Comparison of ENCODE assay signal across 8 cellular contexts in genomic region chr11:57425565-57426438, GRCh38. TPM values are rescaled to one million over a fixed set of nuclear protein-coding genes. Genes with fewer than 3 reads are reported as not detected.
DNase-seq lines count a peak whose midpoint lies in the region; ATAC-seq and TF ChIP-seq lines count a peak whose summit lies in the region.

No MANE protein-coding gene starts in this region.

- POLR2A ChIA-PET in WTC11 (lab: Charles Lee) = interaction anchor here (0.6 kb wide), 2 partner anchors 76 to 226 kb away, joined by 3 read pairs; no protein-coding TSS in a partner anchor

- DNase-seq in ELF-1 (ENCODE audit: low read depth, low spot score) = peak; percentile 18
- DNase-seq in WTC11 (ENCODE audit: low spot score) = no peak
- DNase-seq in esophagus muscularis mucosa (ENCODE audit: extremely low spot score) = peak; percentile 93
- no peak for DNase-seq in neural crest cell (ENCODE audit: low read depth, low spot score)
- DNase-seq in GOT3 (lab: John Stamatoyannopoulos, UW) = no peak
- no peak for DNase-seq in NCI-H1105 treated with DMSO at 0.1 percent for 48 hours (lab: John Stamatoyannopoulos, UW)
- DNase-seq in amniotic stem cell (lab: John Stamatoyannopoulos, UW) = no peak

- peaks cover 0 to 27% (median 18%) of the 10 kb centered on the region in 4 donors for H3K36me3 ChIP-seq in esophagus muscularis mucosa

- H3K9me3 ChIP-seq in esophagus muscularis mucosa = no peaks in the 10 kb centered on the region

- H3K4me1 ChIP-seq in esophagus muscularis mucosa = peaks cover 59 to 70% (median 64%) of the 10 kb centered on the region in 4 donors

- ATAC-seq in WTC11 (no peak), GM21723 (IDR thresholded peaks at IDR 0.05; ENCODE audit: unreplicated experiment) (no peak)

- H3K4me3 Mint-ChIP-seq in WTC11 (peak overlapping the region; percentile 72), neural crest cell (peak overlapping the region; percentile 87)

- TF ChIP-seq CTCF in WTC11 (IDR thresholded peaks at IDR 0.05) (no peak), esophagus muscularis mucosa (IDR thresholded peaks at IDR 0.05) (no peak), neural crest cell (conservative IDR thresholded peaks at IDR 0.05) (no peak)

- H3K27ac ChIP-seq in esophagus muscularis mucosa (replicated peaks in 1 of 4) = peak overlapping the region; percentile 98 to 99 (median 98)

- H3K9me3 Mint-ChIP-seq in WTC11 (no peaks in the 10 kb centered on the region), neural crest cell (no peaks in the 10 kb centered on the region)

- TF ChIP-seq EP300 in esophagus muscularis mucosa (IDR thresholded peaks at IDR 0.05) = no peak

- H3K4me3 ChIP-seq in esophagus muscularis mucosa = peak overlapping the region; percentile 60 to 67 (median 62)

- H3K4me1 Mint-ChIP-seq in WTC11 = peaks cover 27% of the 10 kb centered on the region
- peaks cover 36% of the 10 kb centered on the region for H3K4me1 Mint-ChIP-seq in neural crest cell

- no peak for TF ChIP-seq POLR2A in esophagus muscularis mucosa (IDR thresholded peaks at IDR 0.05; ENCODE audit: low read depth)

- CTCF ChIA-PET in WTC11 (lab: Charles Lee) = interaction anchor here (0.6 to 4.2 kb wide), 13 partner anchors 10 to 179 kb away, joined by 3 to 26 read pairs (median 4); no protein-coding TSS in a partner anchor

- no peaks in the 10 kb centered on the region for H3K27me3 ChIP-seq in esophagus muscularis mucosa

- 30% methylated on average over 12 of the region's 15 CpGs for WGBS in esophagus muscularis mucosa

- peaks cover 15% of the 10 kb centered on the region for H3K36me3 Mint-ChIP-seq in WTC11
- peaks cover 3% of the 10 kb centered on the region for H3K36me3 Mint-ChIP-seq in neural crest cell (ENCODE audit: low read depth)

- H3K27ac Mint-ChIP-seq in WTC11 = no peak overlapping the region
- peak overlapping the region; percentile 82 for H3K27ac Mint-ChIP-seq in neural crest cell (ENCODE audit: unreplicated experiment)

- intact Hi-C loops in esophagus muscularis mucosa (cut with DNase I) = no loop called here

- H3K27me3 Mint-ChIP-seq in WTC11 (ENCODE audit: low read depth) (peaks cover 38% of the 10 kb centered on the region), neural crest cell (ENCODE audit: low read depth) (peaks cover 16% of the 10 kb centered on the region)

TF ChIP-seq in WTC11, 78 proteins besides CTCF, POLR2A, EP300 and RAD21:
- TF ChIP-seq CDX4 (CRISPR knock-in tag; IDR thresholded peaks at IDR 0.05; ENCODE audit: borderline replicate concordance) (no peak), ZNF219 (CRISPR knock-in tag; IDR thresholded peaks at IDR 0.05; ENCODE audit: borderline replicate concordance) (no peak), KAT7 (CRISPR knock-in tag; IDR thresholded peaks at IDR 0.05; ENCODE audit: borderline replicate concordance) (no peak), EMX1 (CRISPR knock-in tag; IDR thresholded peaks at IDR 0.05) (no peak), ARID4B (CRISPR knock-in tag; IDR thresholded peaks at IDR 0.05; ENCODE audit: borderline replicate concordance) (no peak)
TF ChIP-seq in WTC11: peak in this region for 0.

RNA-seq across cellular contexts. Expression of gene SLC43A3, which starts 1.1 kb away (rescaled TPM):
- total RNA-seq in WTC11 (2021) = 22.6 to 25.8 TPM (median 25.3 TPM) in 3 replicates
- 10 to 100 TPM; 26.6 to 90.4 (median 77.0) TPM for total RNA-seq in esophagus muscularis mucosa
- 52.9 and 53.7 TPM in 2 replicates for total RNA-seq in neural crest cell

RNA-seq across cellular contexts. Expression of gene RTN4RL2, which starts 34.5 kb away (rescaled TPM):
- total RNA-seq in WTC11 (2021) (13.8 to 15.5 TPM (median 14.3 TPM) in 3 replicates), esophagus muscularis mucosa (1 to 10 TPM in 1 of 4 donors, under 1 TPM in 2, not detected in 1; 0.33 to 1.1 (median 0.91) TPM), neural crest cell (2.4 and 3.4 TPM in 2 replicates)

RNA-seq across cellular contexts. Expression of gene PRG2, which starts 35.4 kb away (rescaled TPM):
- 0.57 to 0.60 TPM in 2 of 3 replicates, not detected in the other for total RNA-seq in WTC11 (2021)
- under 1 TPM in 1 of 4 donors, not detected in 3; 0.33 TPM for total RNA-seq in esophagus muscularis mucosa
- total RNA-seq in neural crest cell = 0.23 TPM in 1 of 2 replicates, not detected in the other

RNA-seq across cellular contexts. Expression of gene PRG3, which starts 44.9 kb away (rescaled TPM):
- total RNA-seq in WTC11 (2021) = not detected in 3 replicates
- total RNA-seq in esophagus muscularis mucosa = not detected
- total RNA-seq in neural crest cell = not detected in 2 replicates

Comparison
In these comparisons a context has a peak if more than half of its experiments do, and no peak if none do; other contexts are left out.
1. DNase-seq: peak in ELF-1 (single experiment) and esophagus muscularis mucosa (single experiment); none in WTC11 (single experiment), neural crest cell (single experiment), GOT3 (single experiment), NCI-H1105 treated with DMSO at 0.1 percent for 48 hours (single experiment) and amniotic stem cell (single experiment).